In genomic region chr9:137067860-137068538, GRCh38 we compare ENCODE assay signal across 8 cellular contexts. TPM values are rescaled to one million over a fixed set of nuclear protein-coding genes. Genes with fewer than 3 reads are reported as not detected.
A peak's percentile ranks its signal among the peaks of the same experiment; 100 is the strongest.
DNase-seq lines count a peak whose midpoint lies in the region; TF ChIP-seq lines count a peak whose summit lies in the region.

No MANE protein-coding gene starts in this region.

- TF ChIP-seq CTCF in HL-60 (IDR thresholded peaks at IDR 0.05; ENCODE audit: insufficient read depth, low read length): peak; percentile 74

- no peaks in the 10 kb centered on the region for H3K27me3 Mint-ChIP-seq in activated CD4-positive, alpha-beta memory T cell treated with anti-CD3 and anti-CD28 coated beads for 36 hours

- no peak overlapping the region for H3K4me3 ChIP-seq in HL-60 (replicated peaks; ENCODE audit: insufficient read depth, low read length)

- no peak overlapping the region for H3K27ac ChIP-seq in HL-60 (replicated peaks)

- H3K27me3 ChIP-seq in HL-60 (ENCODE audit: insufficient read depth, poor library complexity, severe bottlenecking): no peaks in the 10 kb centered on the region

- H3K4me3 Mint-ChIP-seq in activated CD4-positive, alpha-beta memory T cell treated with anti-CD3 and anti-CD28 coated beads for 36 hours: peak overlapping the region; percentile 4

- H3K36me3 Mint-ChIP-seq in activated CD4-positive, alpha-beta memory T cell treated with anti-CD3 and anti-CD28 coated beads for 36 hours: no peaks in the 10 kb centered on the region

- peak overlapping the region; percentile 29 for H3K27ac Mint-ChIP-seq in activated CD4-positive, alpha-beta memory T cell treated with anti-CD3 and anti-CD28 coated beads for 36 hours

- POLR2A ChIA-PET in activated CD4-positive, alpha-beta memory T cell treated with anti-CD3 and anti-CD28 coated beads for 36 hours (lab: Charles Lee): interaction anchor here (1.0 to 4.3 kb wide), 3 partner anchors 10 to 74 kb away, joined by 3 to 27 read pairs (median 3); partner anchors contain the start of gene MAN1B1

- H3K9me3 Mint-ChIP-seq in activated CD4-positive, alpha-beta memory T cell treated with anti-CD3 and anti-CD28 coated beads for 36 hours: no peaks in the 10 kb centered on the region

- H3K4me1 Mint-ChIP-seq in activated CD4-positive, alpha-beta memory T cell treated with anti-CD3 and anti-CD28 coated beads for 36 hours (ENCODE audit: low read depth): peaks cover 8% of the 10 kb centered on the region

- intact Hi-C loops in activated CD4-positive, alpha-beta memory T cell treated with anti-CD3 and anti-CD28 coated beads for 36 hours (cut with micrococcal nuclease): loop anchor here (2.0 to 5.0 kb wide), 2 partner anchors 21 to 41 kb away; partner anchors contain the start of genes ABCA2 and NPDC1

- DNase-seq in EL: peak; percentile 75
- DNase-seq in HL-60 (ENCODE audit: low read depth in 1 of 2, low spot score in 1 of 2): peak; percentile 81 to 86
- DNase-seq in NOMO-1 (lab: John Stamatoyannopoulos, UW; ENCODE audit: unreplicated experiment in 2 of 2): peak; percentile 78 to 83
- peak; percentile 91 for DNase-seq in activated CD4-positive, alpha-beta memory T cell treated with anti-CD3 and anti-CD28 coated beads for 36 hours
- peak; percentile 70 to 85 for DNase-seq in dermis microvascular lymphatic vessel endothelial cell (ENCODE audit: low read depth in 2 of 2)
- DNase-seq in lung microvascular endothelial cell (ENCODE audit: low read depth in 2 of 2): peak; percentile 81 to 88
- peak; percentile 72 to 75 for DNase-seq in stimulated activated CD8-positive, alpha-beta memory T cell treated with anti-CD3 and anti-CD28 coated beads, Interleukin-15, amount 100 ng/mL, for 48 hours (ENCODE audit: low read depth in 2 of 2)
- DNase-seq in OCI-M2 (lab: John Stamatoyannopoulos, UW; ENCODE audit: unreplicated experiment): no peak

- CTCF ChIA-PET in activated CD4-positive, alpha-beta memory T cell treated with anti-CD3 and anti-CD28 coated beads for 36 hours (lab: Charles Lee): interaction anchor here (0.7 to 10.6 kb wide), 29 partner anchors 8 to 290 kb away, joined by 3 to 208 read pairs (median 4); partner anchors contain the start of genes ABCA2, FUT7, LRRC26 and MAN1B1

RNA-seq across cellular contexts. Expression of gene SAPCD2, which starts 2.4 kb away (rescaled TPM):
- 1 to 10 TPM; 6.4 to 6.6 TPM for total RNA-seq in activated CD4-positive, alpha-beta memory T cell treated with anti-CD3 and anti-CD28 coated beads for 36 hours
- total RNA-seq in dermis microvascular lymphatic vessel endothelial cell (5.1 and 10.3 TPM in 2 replicates), lung microvascular endothelial cell (1.4 and 5.9 TPM in 2 replicates)

RNA-seq across cellular contexts. Expression of gene UAP1L1, which starts 9.3 kb away (rescaled TPM):
- total RNA-seq in activated CD4-positive, alpha-beta memory T cell treated with anti-CD3 and anti-CD28 coated beads for 36 hours: 1 to 10 TPM; 6.7 to 7.7 TPM
- total RNA-seq in dermis microvascular lymphatic vessel endothelial cell (12.8 and 30.1 TPM in 2 replicates), lung microvascular endothelial cell (13.1 and 16.9 TPM in 2 replicates)

RNA-seq across cellular contexts. Expression of gene ENTPD2, which starts 14.1 kb away (rescaled TPM):
- not detected for total RNA-seq in activated CD4-positive, alpha-beta memory T cell treated with anti-CD3 and anti-CD28 coated beads for 36 hours
- not detected in 2 replicates for total RNA-seq in dermis microvascular lymphatic vessel endothelial cell
- not detected in 2 replicates for total RNA-seq in lung microvascular endothelial cell

RNA-seq across cellular contexts. Expression of gene MAN1B1, which starts 18.8 kb away (rescaled TPM):
- 10 to 100 TPM; 32.9 to 33.1 TPM for total RNA-seq in activated CD4-positive, alpha-beta memory T cell treated with anti-CD3 and anti-CD28 coated beads for 36 hours
- 42.7 and 56.8 TPM in 2 replicates for total RNA-seq in dermis microvascular lymphatic vessel endothelial cell
- 38.3 and 43.4 TPM in 2 replicates for total RNA-seq in lung microvascular endothelial cell

RNA-seq across cellular contexts. Expression of gene NPDC1, which starts 22.0 kb away (rescaled TPM):
- 10 to 100 TPM; 36.0 to 42.6 TPM for total RNA-seq in activated CD4-positive, alpha-beta memory T cell treated with anti-CD3 and anti-CD28 coated beads for 36 hours
- 10.0 and 14.4 TPM in 2 replicates for total RNA-seq in dermis microvascular lymphatic vessel endothelial cell
- 6.2 and 10.5 TPM in 2 replicates for total RNA-seq in lung microvascular endothelial cell
